Comparison of ENCODE assay signal across 7 cellular contexts in the genomic region with DNA sequence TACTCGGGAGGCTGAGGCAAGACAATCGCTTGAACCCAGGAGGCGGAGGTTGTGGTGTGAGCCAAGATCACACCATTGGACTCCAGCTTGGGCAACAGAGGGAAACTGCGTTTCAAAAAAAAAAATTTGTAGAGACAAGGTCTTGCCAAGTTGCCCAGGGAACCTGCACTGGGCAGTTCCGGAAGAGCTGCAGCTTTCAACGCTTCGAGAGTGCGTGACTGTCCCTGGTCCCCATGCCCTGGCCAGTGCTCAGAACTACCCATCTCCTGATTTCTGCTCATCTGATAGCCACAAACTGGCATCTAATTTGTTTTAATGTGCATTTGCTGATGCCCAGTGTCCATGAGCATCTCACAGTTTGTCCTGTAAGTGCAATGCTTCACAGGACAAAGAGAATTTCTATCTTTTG. TPM values are rescaled to one million over a fixed set of nuclear protein-coding genes. Genes with fewer than 3 reads are reported as not detected.
DNase-seq lines count a peak whose midpoint lies in the region; ATAC-seq and TF ChIP-seq lines count a peak whose summit lies in the region.

No MANE protein-coding gene starts in this region.

- no peak for ATAC-seq in GM19467 (IDR thresholded peaks at IDR 0.05; ENCODE audit: unreplicated experiment)
- ATAC-seq in GM21619 (IDR thresholded peaks at IDR 0.05; ENCODE audit: unreplicated experiment): no peak
- no peak for ATAC-seq in GM18511 (IDR thresholded peaks at IDR 0.05; ENCODE audit: unreplicated experiment)

- peaks cover 10% of the 10 kb centered on the region for H3K27me3 Mint-ChIP-seq in T-helper 2 cell treated with Interferon-gamma antibody and Interleukin-4, amounts not matched to agents 5 μg/mL and 100 μg/mL, for 36 hours (ENCODE audit: low read depth)

- no peak for DNase-seq in HFF-Myc (ENCODE audit: extremely low read depth, low read depth)
- no peak for DNase-seq in T-helper 2 cell treated with Interferon-gamma antibody and Interleukin-4, amounts not matched to agents 5 μg/mL and 100 μg/mL, for 36 hours (ENCODE audit: low spot score)
- DNase-seq in fibroblast of mammary gland (ENCODE audit: low read depth): peak; percentile 69
- DNase-seq in renal cortical epithelial cell (ENCODE audit: low read depth): peak; percentile 57

- H3K4me3 ChIP-seq in HFF-Myc (replicated peaks; ENCODE audit: low read depth, low read length) (peak overlapping the region; percentile 69), fibroblast of mammary gland (ENCODE audit: control insufficient read depth, low read depth, low read length) (no peak overlapping the region)

- H3K4me3 Mint-ChIP-seq in T-helper 2 cell treated with Interferon-gamma antibody and Interleukin-4, amounts not matched to agents 5 μg/mL and 100 μg/mL, for 36 hours: peak overlapping the region; percentile 100

- H3K4me1 Mint-ChIP-seq in T-helper 2 cell treated with Interferon-gamma antibody and Interleukin-4, amounts not matched to agents 5 μg/mL and 100 μg/mL, for 36 hours (ENCODE audit: low read depth): peaks cover 18% of the 10 kb centered on the region

- H3K9me3 Mint-ChIP-seq in T-helper 2 cell treated with Interferon-gamma antibody and Interleukin-4, amounts not matched to agents 5 μg/mL and 100 μg/mL, for 36 hours: no peaks in the 10 kb centered on the region

- TF ChIP-seq CTCF in HFF-Myc (IDR thresholded peaks at IDR 0.05; ENCODE audit: low read depth, low read length, missing control alignments) (no peak), fibroblast of mammary gland (conservative IDR thresholded peaks at IDR 0.05; ENCODE audit: control insufficient read depth, insufficient read depth, low read depth, low read length) (no peak)

- H3K27ac Mint-ChIP-seq in T-helper 2 cell treated with Interferon-gamma antibody and Interleukin-4, amounts not matched to agents 5 μg/mL and 100 μg/mL, for 36 hours: peak overlapping the region; percentile 85

- peaks cover 47% of the 10 kb centered on the region for H3K36me3 Mint-ChIP-seq in T-helper 2 cell treated with Interferon-gamma antibody and Interleukin-4, amounts not matched to agents 5 μg/mL and 100 μg/mL, for 36 hours (ENCODE audit: low read depth)

RNA-seq across cellular contexts. Expression of gene ACTG1, which starts 4.0 kb away (rescaled TPM):
- total RNA-seq in renal cortical epithelial cell: 4,821 and 6,713 TPM in 2 replicates

RNA-seq across cellular contexts. Expression of gene FSCN2, which starts 19.5 kb away (rescaled TPM):
- total RNA-seq in renal cortical epithelial cell: 3.1 and 4.7 TPM in 2 replicates

RNA-seq across cellular contexts. Expression of gene FAAP100, which starts 43.5 kb away (rescaled TPM):
- 13.2 and 22.2 TPM in 2 replicates for total RNA-seq in renal cortical epithelial cell

Comparison
In these comparisons a context has a peak if more than half of its experiments do, and no peak if none do; other contexts are left out.
1. DNase-seq: peak in fibroblast of mammary gland (single experiment) and renal cortical epithelial cell (single experiment); none in HFF-Myc (single experiment) and T-helper 2 cell treated with Interferon-gamma antibody and Interleukin-4, amounts not matched to agents 5 μg/mL and 100 μg/mL, for 36 hours (single experiment).